Comparison of ENCODE assay signal across 1 cellular context in the genomic region with DNA sequence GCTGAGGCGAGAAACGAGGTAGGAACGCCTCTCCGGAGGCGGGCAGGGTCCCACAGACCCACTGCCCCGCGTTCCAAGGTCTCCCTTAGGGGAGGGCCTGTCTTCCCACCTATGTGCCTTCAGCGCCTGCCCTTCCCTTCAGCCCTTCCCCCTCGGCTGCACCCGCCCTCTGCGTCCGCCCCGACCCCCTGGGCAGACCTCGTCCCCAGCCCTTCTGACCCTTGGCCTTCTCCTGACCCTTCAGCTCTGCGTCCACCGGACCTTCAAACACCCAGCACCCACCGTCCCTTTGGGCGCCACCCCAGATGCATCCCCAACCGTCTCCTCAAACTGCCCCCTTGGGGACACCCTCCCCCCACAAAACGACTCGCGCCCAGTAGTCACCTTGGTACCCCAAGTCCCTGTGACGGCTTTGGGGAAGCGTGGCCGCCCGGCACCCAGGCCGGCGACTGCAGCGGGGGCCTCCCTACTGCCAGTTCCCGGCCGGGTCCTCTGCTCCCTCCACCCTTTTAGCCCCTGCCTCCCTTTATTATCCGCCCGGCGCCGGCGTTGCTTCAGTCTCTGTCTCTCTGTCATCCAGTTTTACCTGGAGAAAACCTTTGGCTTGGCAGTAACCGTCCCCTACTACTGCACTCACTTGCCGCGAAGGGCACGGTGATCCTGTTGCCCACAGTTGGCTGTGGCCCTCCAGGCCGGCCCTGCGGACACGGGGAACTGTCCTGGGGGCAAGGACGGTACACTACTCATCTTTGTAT.
TF ChIP-seq lines count a peak whose summit lies in the region.

No MANE protein-coding gene starts in this region.

TF ChIP-seq in H1, 55 proteins besides CTCF, POLR2A, EP300 and RAD21:
- TF ChIP-seq POLR2AphosphoS5 (IDR thresholded peaks at IDR 0.05; ENCODE audit: low read depth, low read length) (no peak), EZH2 (IDR thresholded peaks at IDR 0.05; ENCODE audit: low read depth, low read length, severe bottlenecking) (no peak), SP1 (IDR thresholded peaks at IDR 0.05; ENCODE audit: low read depth, low read length) (no peak), CHD1 (IDR thresholded peaks at IDR 0.05; ENCODE audit: low read depth, low read length) (no peak), TCF12 (IDR thresholded peaks at IDR 0.05; ENCODE audit: low read depth, low read length) (no peak), EGR1 (IDR thresholded peaks at IDR 0.05; ENCODE audit: borderline replicate concordance, low read depth, low read length) (no peak), RXRA (IDR thresholded peaks at IDR 0.05; ENCODE audit: insufficient read depth, low read depth, low read length) (0 out of 2 replicates have a peak, but pooled peaks have one; percentile 9), HDAC2 (IDR thresholded peaks at IDR 0.05; ENCODE audit: borderline replicate concordance in 1 of 2, low read depth in 2 of 2, low read length in 2 of 2) (0 out of 4 replicates have a peak, but pooled peaks of 1 of the 2 experiments have one; percentile 9), KDM5A (IDR thresholded peaks at IDR 0.05; ENCODE audit: low read length) (no peak), MAFK (IDR thresholded peaks at IDR 0.05; ENCODE audit: low read depth, low read length) (no peak), BACH1 (IDR thresholded peaks at IDR 0.05; ENCODE audit: low read length) (no peak), CHD2 (IDR thresholded peaks at IDR 0.05; ENCODE audit: low read length) (no peak), POU5F1 (IDR thresholded peaks at IDR 0.05; ENCODE audit: low read depth, low read length) (no peak), PHF8 (conservative IDR thresholded peaks at IDR 0.05; ENCODE audit: low read depth, low read length) (no peak; the same call in 1 of the 2 replicates), SAP30 (IDR thresholded peaks at IDR 0.05; ENCODE audit: insufficient read depth, insufficient replicate concordance, low read length) (peak; percentile 27), SP4 (IDR thresholded peaks at IDR 0.05; ENCODE audit: low read length) (no peak), KDM1A (IDR thresholded peaks at IDR 0.05; ENCODE audit: borderline replicate concordance, low read length) (no peak), TAF1 (IDR thresholded peaks at IDR 0.05; ENCODE audit: low read depth, low read length) (no peak), NANOG (IDR thresholded peaks at IDR 0.05; ENCODE audit: insufficient read depth, low read depth, low read length, poor library complexity, severe bottlenecking) (no peak), TBP (IDR thresholded peaks at IDR 0.05; ENCODE audit: low read depth, low read length) (no peak), JUND (IDR thresholded peaks at IDR 0.05; ENCODE audit: low read length) (no peak), TAF7 (optimal IDR thresholded peaks at IDR 0.05; ENCODE audit: borderline replicate concordance, low read depth, low read length) (no peak), SIN3A (conservative IDR thresholded peaks at IDR 0.05 in 1 of 2, IDR thresholded peaks at IDR 0.05 in 1 of 2; ENCODE audit: low read depth in 1 of 2, low read length in 2 of 2) (0 out of 4 replicates have a peak, but pooled peaks of 1 of the 2 experiments have one; percentile 5), RFX5 (IDR thresholded peaks at IDR 0.05; ENCODE audit: borderline replicate concordance, low read depth, low read length) (no peak), CEBPB (IDR thresholded peaks at IDR 0.05; ENCODE audit: low read depth, low read length) (no peak), HDAC6 (IDR thresholded peaks at IDR 0.05; ENCODE audit: low read depth, low read length) (no peak), TEAD4 (IDR thresholded peaks at IDR 0.05; ENCODE audit: low read depth, low read length) (no peak), SIX5 (IDR thresholded peaks at IDR 0.05; ENCODE audit: low read depth, low read length) (no peak), YY1 (IDR thresholded peaks at IDR 0.05; ENCODE audit: low read depth, low read length) (no peak), KDM4A (IDR thresholded peaks at IDR 0.05; ENCODE audit: low read depth, low read length, severe bottlenecking) (peak; percentile 84), RBBP5 (IDR thresholded peaks at IDR 0.05; ENCODE audit: borderline replicate concordance, low read depth, low read length) (no peak), CBX5 (IDR thresholded peaks at IDR 0.05; ENCODE audit: low read depth, low read length) (no peak), BCL11A (IDR thresholded peaks at IDR 0.05; ENCODE audit: low read depth in 2 of 2, low read length in 2 of 2) (no peak), RNF2 (IDR thresholded peaks at IDR 0.05; ENCODE audit: borderline replicate concordance, low read depth, low read length, missing control alignments, poor library complexity, severe bottlenecking) (no peak), NRF1 (IDR thresholded peaks at IDR 0.05; ENCODE audit: low read depth, low read length) (no peak), BRCA1 (IDR thresholded peaks at IDR 0.05; ENCODE audit: low read depth, low read length) (no peak), SP2 (IDR thresholded peaks at IDR 0.05; ENCODE audit: low read length) (no peak), CTBP2 (IDR thresholded peaks at IDR 0.05; ENCODE audit: borderline replicate concordance, insufficient read depth, insufficient read length, low read length) (peak; percentile 63), ZNF274 (IDR thresholded peaks at IDR 0.05; ENCODE audit: borderline replicate concordance, extremely low read depth, low read length) (no peak), SUZ12 (IDR thresholded peaks at IDR 0.05; ENCODE audit: low read length) (no peak), GTF2F1 (IDR thresholded peaks at IDR 0.05; ENCODE audit: borderline replicate concordance, low read depth, low read length) (no peak), ASH2L (IDR thresholded peaks at IDR 0.05; ENCODE audit: low read length) (peak; percentile 2), FOSL1 (IDR thresholded peaks at IDR 0.05; ENCODE audit: insufficient read depth, low read depth, low read length) (no peak), SIRT6 (IDR thresholded peaks at IDR 0.05; ENCODE audit: low read length) (no peak), SRF (IDR thresholded peaks at IDR 0.05; ENCODE audit: low read depth, low read length) (no peak), GABPA (IDR thresholded peaks at IDR 0.05; ENCODE audit: borderline replicate concordance, insufficient read depth, low read length) (no peak), CBX8 (IDR thresholded peaks at IDR 0.05; ENCODE audit: borderline replicate concordance, low read depth, low read length) (no peak), JUN (IDR thresholded peaks at IDR 0.05; ENCODE audit: low read depth, low read length) (no peak), CREB1 (IDR thresholded peaks at IDR 0.05) (no peak)
- TF ChIP-seq, protein P1, sequence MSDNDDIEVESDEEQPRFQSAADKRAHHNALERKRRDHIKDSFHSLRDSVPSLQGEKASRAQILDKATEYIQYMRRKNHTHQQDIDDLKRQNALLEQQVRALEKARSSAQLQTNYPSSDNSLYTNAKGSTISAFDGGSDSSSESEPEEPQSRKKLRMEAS (IDR thresholded peaks at IDR 0.05), result no peak
- TF ChIP-seq, protein P2, sequence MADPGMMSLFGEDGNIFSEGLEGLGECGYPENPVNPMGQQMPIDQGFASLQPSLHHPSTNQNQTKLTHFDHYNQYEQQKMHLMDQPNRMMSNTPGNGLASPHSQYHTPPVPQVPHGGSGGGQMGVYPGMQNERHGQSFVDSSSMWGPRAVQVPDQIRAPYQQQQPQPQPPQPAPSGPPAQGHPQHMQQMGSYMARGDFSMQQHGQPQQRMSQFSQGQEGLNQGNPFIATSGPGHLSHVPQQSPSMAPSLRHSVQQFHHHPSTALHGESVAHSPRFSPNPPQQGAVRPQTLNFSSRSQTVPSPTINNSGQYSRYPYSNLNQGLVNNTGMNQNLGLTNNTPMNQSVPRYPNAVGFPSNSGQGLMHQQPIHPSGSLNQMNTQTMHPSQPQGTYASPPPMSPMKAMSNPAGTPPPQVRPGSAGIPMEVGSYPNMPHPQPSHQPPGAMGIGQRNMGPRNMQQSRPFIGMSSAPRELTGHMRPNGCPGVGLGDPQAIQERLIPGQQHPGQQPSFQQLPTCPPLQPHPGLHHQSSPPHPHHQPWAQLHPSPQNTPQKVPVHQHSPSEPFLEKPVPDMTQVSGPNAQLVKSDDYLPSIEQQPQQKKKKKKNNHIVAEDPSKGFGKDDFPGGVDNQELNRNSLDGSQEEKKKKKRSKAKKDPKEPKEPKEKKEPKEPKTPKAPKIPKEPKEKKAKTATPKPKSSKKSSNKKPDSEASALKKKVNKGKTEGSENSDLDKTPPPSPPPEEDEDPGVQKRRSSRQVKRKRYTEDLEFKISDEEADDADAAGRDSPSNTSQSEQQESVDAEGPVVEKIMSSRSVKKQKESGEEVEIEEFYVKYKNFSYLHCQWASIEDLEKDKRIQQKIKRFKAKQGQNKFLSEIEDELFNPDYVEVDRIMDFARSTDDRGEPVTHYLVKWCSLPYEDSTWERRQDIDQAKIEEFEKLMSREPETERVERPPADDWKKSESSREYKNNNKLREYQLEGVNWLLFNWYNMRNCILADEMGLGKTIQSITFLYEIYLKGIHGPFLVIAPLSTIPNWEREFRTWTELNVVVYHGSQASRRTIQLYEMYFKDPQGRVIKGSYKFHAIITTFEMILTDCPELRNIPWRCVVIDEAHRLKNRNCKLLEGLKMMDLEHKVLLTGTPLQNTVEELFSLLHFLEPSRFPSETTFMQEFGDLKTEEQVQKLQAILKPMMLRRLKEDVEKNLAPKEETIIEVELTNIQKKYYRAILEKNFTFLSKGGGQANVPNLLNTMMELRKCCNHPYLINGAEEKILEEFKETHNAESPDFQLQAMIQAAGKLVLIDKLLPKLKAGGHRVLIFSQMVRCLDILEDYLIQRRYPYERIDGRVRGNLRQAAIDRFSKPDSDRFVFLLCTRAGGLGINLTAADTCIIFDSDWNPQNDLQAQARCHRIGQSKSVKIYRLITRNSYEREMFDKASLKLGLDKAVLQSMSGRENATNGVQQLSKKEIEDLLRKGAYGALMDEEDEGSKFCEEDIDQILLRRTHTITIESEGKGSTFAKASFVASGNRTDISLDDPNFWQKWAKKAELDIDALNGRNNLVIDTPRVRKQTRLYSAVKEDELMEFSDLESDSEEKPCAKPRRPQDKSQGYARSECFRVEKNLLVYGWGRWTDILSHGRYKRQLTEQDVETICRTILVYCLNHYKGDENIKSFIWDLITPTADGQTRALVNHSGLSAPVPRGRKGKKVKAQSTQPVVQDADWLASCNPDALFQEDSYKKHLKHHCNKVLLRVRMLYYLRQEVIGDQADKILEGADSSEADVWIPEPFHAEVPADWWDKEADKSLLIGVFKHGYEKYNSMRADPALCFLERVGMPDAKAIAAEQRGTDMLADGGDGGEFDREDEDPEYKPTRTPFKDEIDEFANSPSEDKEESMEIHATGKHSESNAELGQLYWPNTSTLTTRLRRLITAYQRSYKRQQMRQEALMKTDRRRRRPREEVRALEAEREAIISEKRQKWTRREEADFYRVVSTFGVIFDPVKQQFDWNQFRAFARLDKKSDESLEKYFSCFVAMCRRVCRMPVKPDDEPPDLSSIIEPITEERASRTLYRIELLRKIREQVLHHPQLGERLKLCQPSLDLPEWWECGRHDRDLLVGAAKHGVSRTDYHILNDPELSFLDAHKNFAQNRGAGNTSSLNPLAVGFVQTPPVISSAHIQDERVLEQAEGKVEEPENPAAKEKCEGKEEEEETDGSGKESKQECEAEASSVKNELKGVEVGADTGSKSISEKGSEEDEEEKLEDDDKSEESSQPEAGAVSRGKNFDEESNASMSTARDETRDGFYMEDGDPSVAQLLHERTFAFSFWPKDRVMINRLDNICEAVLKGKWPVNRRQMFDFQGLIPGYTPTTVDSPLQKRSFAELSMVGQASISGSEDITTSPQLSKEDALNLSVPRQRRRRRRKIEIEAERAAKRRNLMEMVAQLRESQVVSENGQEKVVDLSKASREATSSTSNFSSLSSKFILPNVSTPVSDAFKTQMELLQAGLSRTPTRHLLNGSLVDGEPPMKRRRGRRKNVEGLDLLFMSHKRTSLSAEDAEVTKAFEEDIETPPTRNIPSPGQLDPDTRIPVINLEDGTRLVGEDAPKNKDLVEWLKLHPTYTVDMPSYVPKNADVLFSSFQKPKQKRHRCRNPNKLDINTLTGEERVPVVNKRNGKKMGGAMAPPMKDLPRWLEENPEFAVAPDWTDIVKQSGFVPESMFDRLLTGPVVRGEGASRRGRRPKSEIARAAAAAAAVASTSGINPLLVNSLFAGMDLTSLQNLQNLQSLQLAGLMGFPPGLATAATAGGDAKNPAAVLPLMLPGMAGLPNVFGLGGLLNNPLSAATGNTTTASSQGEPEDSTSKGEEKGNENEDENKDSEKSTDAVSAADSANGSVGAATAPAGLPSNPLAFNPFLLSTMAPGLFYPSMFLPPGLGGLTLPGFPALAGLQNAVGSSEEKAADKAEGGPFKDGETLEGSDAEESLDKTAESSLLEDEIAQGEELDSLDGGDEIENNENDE (IDR thresholded peaks at IDR 0.05; ENCODE audit: insufficient replicate concordance, low read length), result no peak
- TF ChIP-seq, protein P3, sequence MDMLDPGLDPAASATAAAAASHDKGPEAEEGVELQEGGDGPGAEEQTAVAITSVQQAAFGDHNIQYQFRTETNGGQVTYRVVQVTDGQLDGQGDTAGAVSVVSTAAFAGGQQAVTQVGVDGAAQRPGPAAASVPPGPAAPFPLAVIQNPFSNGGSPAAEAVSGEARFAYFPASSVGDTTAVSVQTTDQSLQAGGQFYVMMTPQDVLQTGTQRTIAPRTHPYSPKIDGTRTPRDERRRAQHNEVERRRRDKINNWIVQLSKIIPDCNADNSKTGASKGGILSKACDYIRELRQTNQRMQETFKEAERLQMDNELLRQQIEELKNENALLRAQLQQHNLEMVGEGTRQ (IDR thresholded peaks at IDR 0.05; ENCODE audit: low read length), result no peak
- TF ChIP-seq, protein P4, sequence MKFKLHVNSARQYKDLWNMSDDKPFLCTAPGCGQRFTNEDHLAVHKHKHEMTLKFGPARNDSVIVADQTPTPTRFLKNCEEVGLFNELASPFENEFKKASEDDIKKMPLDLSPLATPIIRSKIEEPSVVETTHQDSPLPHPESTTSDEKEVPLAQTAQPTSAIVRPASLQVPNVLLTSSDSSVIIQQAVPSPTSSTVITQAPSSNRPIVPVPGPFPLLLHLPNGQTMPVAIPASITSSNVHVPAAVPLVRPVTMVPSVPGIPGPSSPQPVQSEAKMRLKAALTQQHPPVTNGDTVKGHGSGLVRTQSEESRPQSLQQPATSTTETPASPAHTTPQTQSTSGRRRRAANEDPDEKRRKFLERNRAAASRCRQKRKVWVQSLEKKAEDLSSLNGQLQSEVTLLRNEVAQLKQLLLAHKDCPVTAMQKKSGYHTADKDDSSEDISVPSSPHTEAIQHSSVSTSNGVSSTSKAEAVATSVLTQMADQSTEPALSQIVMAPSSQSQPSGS (IDR thresholded peaks at IDR 0.05; ENCODE audit: low read length), result no peak
- TF ChIP-seq, protein P5, sequence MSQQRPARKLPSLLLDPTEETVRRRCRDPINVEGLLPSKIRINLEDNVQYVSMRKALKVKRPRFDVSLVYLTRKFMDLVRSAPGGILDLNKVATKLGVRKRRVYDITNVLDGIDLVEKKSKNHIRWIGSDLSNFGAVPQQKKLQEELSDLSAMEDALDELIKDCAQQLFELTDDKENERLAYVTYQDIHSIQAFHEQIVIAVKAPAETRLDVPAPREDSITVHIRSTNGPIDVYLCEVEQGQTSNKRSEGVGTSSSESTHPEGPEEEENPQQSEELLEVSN (IDR thresholded peaks at IDR 0.05), result no peak
- TF ChIP-seq, protein P6, sequence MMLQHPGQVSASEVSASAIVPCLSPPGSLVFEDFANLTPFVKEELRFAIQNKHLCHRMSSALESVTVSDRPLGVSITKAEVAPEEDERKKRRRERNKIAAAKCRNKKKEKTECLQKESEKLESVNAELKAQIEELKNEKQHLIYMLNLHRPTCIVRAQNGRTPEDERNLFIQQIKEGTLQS (IDR thresholded peaks at IDR 0.05; ENCODE audit: insufficient read depth, low read depth, low read length), result no peak
